ENCODE assay signal across 8 cellular contexts in genomic region chr1:172906778-172907592, GRCh38.
A peak's percentile ranks its signal among the peaks of the same experiment; 100 is the strongest.
DNase-seq lines count a peak whose midpoint lies in the region; ATAC-seq, FAIRE-seq and TF ChIP-seq lines count a peak whose summit lies in the region.

No MANE protein-coding gene starts in this region.

- H2BK12ac ChIP-seq in mesenchymal stem cell (ENCODE audit: low read length in 2 of 2): peak overlapping the region; percentile 63 to 97

- WGBS in mesenchymal stem cell: 47% methylated on average over 4 of the region's 4 CpGs

- H3K4me2 ChIP-seq in mesenchymal stem cell (ENCODE audit: low read length, poor library complexity, severe bottlenecking): peak overlapping the region; percentile 28

- H3K23ac ChIP-seq in mesenchymal stem cell (ENCODE audit: low read length in 2 of 2): no peak overlapping the region

- H4K8ac ChIP-seq in mesenchymal stem cell (ENCODE audit: low read length): peak overlapping the region; percentile 77

- TF ChIP-seq CTCF in GM10248 (IDR thresholded peaks at IDR 0.05; ENCODE audit: control extremely low read depth, extremely low read depth, low read depth, missing control alignments) (no peak), D721Med (IDR thresholded peaks at IDR 0.05; ENCODE audit: insufficient read depth, missing control alignments) (no peak)

- DNase-seq in Daoy (ENCODE audit: low read depth) (peak; percentile 82), Kasumi-1 (lab: John Stamatoyannopoulos, UW) (peak; percentile 16 to 24), mesenchymal stem cell (peak; percentile 85), GM10248 (ENCODE audit: extremely low spot score) (no peak), D721Med (ENCODE audit: insufficient read length, low spot score) (no peak)
- no peak for DNase-seq in activated naive CD8-positive, alpha-beta T cell treated with anti-CD3 and anti-CD28 coated beads, Interleukin-2, amount 50 U/mL, for 24 hours

- FAIRE-seq in D721Med (lab: Jason Lieb, UNC): no peak

- peak overlapping the region in 1 of 2 experiments; percentile 36 for H3K14ac ChIP-seq in mesenchymal stem cell (ENCODE audit: low read length in 2 of 2)

- H2BK120ac ChIP-seq in mesenchymal stem cell (ENCODE audit: low read depth, low read length): peak overlapping the region; percentile 71

- H2BK15ac ChIP-seq in mesenchymal stem cell (ENCODE audit: low read depth, poor library complexity, severe bottlenecking): no peak overlapping the region

- H3K4me1 Mint-ChIP-seq in activated naive CD8-positive, alpha-beta T cell treated with anti-CD3 and anti-CD28 coated beads, Interleukin-2, amount 50 U/mL, for 24 hours: peaks cover 45% of the 10 kb centered on the region

- peak overlapping the region; percentile 50 for H4K91ac ChIP-seq in mesenchymal stem cell (ENCODE audit: low read length)

- H3K36me3 Mint-ChIP-seq in activated naive CD8-positive, alpha-beta T cell treated with anti-CD3 and anti-CD28 coated beads, Interleukin-2, amount 50 U/mL, for 24 hours (ENCODE audit: low read depth): peaks cover 3% of the 10 kb centered on the region

- peaks cover 3% of the 10 kb centered on the region for H3K4me1 ChIP-seq in mesenchymal stem cell (ENCODE audit: control insufficient read depth, insufficient read depth, low read depth, low read length)

- no peaks in the 10 kb centered on the region for H3K79me1 ChIP-seq in mesenchymal stem cell (replicated peaks; ENCODE audit: low read length, poor library complexity, severe bottlenecking)

- POLR2A ChIA-PET in GM10248 (lab: Yijun Ruan, JAX): no interaction called here

- no peak overlapping the region for H3K27ac Mint-ChIP-seq in activated naive CD8-positive, alpha-beta T cell treated with anti-CD3 and anti-CD28 coated beads, Interleukin-2, amount 50 U/mL, for 24 hours

- H2BK5ac ChIP-seq in mesenchymal stem cell (ENCODE audit: low read depth, low read length, poor library complexity, severe bottlenecking): peak overlapping the region; percentile 86

- peak overlapping the region; percentile 4 for H3K4me3 Mint-ChIP-seq in activated naive CD8-positive, alpha-beta T cell treated with anti-CD3 and anti-CD28 coated beads, Interleukin-2, amount 50 U/mL, for 24 hours

- peak overlapping the region; percentile 88 to 95 for H3K18ac ChIP-seq in mesenchymal stem cell (ENCODE audit: low read depth in 1 of 2, low read length in 2 of 2)

- no peaks in the 10 kb centered on the region for H3K9me3 ChIP-seq in mesenchymal stem cell (ENCODE audit: control insufficient read depth, low read length)

- no peaks in the 10 kb centered on the region for H3K36me3 ChIP-seq in mesenchymal stem cell (ENCODE audit: control insufficient read depth in 1 of 2, insufficient read depth in 2 of 2, low read depth in 1 of 2, low read length in 2 of 2)

- H3K27me3 ChIP-seq in mesenchymal stem cell (ENCODE audit: control insufficient read depth in 1 of 2, insufficient read depth in 1 of 2, low read length in 2 of 2): no peaks in the 10 kb centered on the region

- no peaks in the 10 kb centered on the region for H3K27me3 Mint-ChIP-seq in activated naive CD8-positive, alpha-beta T cell treated with anti-CD3 and anti-CD28 coated beads, Interleukin-2, amount 50 U/mL, for 24 hours

- no peak overlapping the region for H3K4me3 ChIP-seq in mesenchymal stem cell (ENCODE audit: insufficient read depth in 1 of 2, low read depth in 1 of 2, low read length in 2 of 2)

- ATAC-seq in activated naive CD8-positive, alpha-beta T cell treated with anti-CD3 and anti-CD28 coated beads, Interleukin-2, amount 50 U/mL, for 24 hours: peak; percentile 52
- ATAC-seq in GM18909 (IDR thresholded peaks at IDR 0.05; ENCODE audit: poor library complexity, unreplicated experiment) (no peak), GM21529 (IDR thresholded peaks at IDR 0.05; ENCODE audit: unreplicated experiment) (no peak)

- H2AK5ac ChIP-seq in mesenchymal stem cell (ENCODE audit: low read length, severe bottlenecking): peak overlapping the region; percentile 49

- H3K27ac ChIP-seq in mesenchymal stem cell (ENCODE audit: low read length, poor library complexity, severe bottlenecking): peak overlapping the region; percentile 99

- CTCF ChIA-PET in GM10248 (lab: Yijun Ruan, JAX): interaction anchor here (1.1 kb wide), 1 partner anchor 21 kb away, joined by 3 read pairs; no protein-coding TSS in a partner anchor

- H2AFZ ChIP-seq in mesenchymal stem cell (ENCODE audit: low read depth, low read length): no peak overlapping the region

- H3K4ac ChIP-seq in mesenchymal stem cell (ENCODE audit: low read depth in 1 of 2, low read length in 2 of 2): peak overlapping the region; percentile 62 to 95

- H3K9ac ChIP-seq in mesenchymal stem cell (ENCODE audit: low read length): peak overlapping the region; percentile 39

- H3K9me3 Mint-ChIP-seq in activated naive CD8-positive, alpha-beta T cell treated with anti-CD3 and anti-CD28 coated beads, Interleukin-2, amount 50 U/mL, for 24 hours: peaks cover 4% of the 10 kb centered on the region

Comparison
In these comparisons a context has a peak if more than half of its experiments do, and no peak if none do; other contexts are left out.
1. DNase-seq: peak in Daoy (single experiment), Kasumi-1 (2 of 2) and mesenchymal stem cell (single experiment); none in activated naive CD8-positive, alpha-beta T cell treated with anti-CD3 and anti-CD28 coated beads, Interleukin-2, amount 50 U/mL, for 24 hours (single experiment), GM10248 (single experiment) and D721Med (single experiment).